27 cellular contexts compared by ENCODE assay signal in genomic region chr12:129566800-129567199, GRCh38.
"Had no signal": no experiment of that assay in that cellular context is flagged by ENCODE, and none has a peak within 500 bp of the region (broad histone marks: within the 10 kb centered on the region; RNA-seq: fewer than 3 reads in every experiment).

No MANE protein-coding gene starts in this region.

- H3K36me3 ChIP-seq: stomach, suprapubic skin, thoracic aorta, thyroid gland, tibial artery, tibial nerve, transverse colon, upper lobe of left lung, upper lobe of right lung, uterus, vagina had no signal

- H3K27me3 ChIP-seq: stomach, suprapubic skin, testis, thyroid gland, tibial artery, tibial nerve, transverse colon, upper lobe of left lung, upper lobe of right lung, uterus, vagina had no signal

- H3K27ac ChIP-seq: stomach, suprapubic skin, testis, thoracic aorta, thyroid gland, tibial artery, tibial nerve, transverse colon, upper lobe of left lung, upper lobe of right lung, uterus, vagina had no signal

- H3K9me3 ChIP-seq: suprapubic skin, testis, thoracic aorta, thyroid gland, transverse colon, upper lobe of left lung, upper lobe of right lung, uterus, vagina had no signal

- H3K4me3 ChIP-seq: stomach, suprapubic skin, testis, thoracic aorta, thyroid gland, tibial artery, tibial nerve, transverse colon, upper lobe of left lung, upper lobe of right lung, uterus, vagina had no signal

- FAIRE-seq: urothelium cell line had no signal

- DNase-seq: stimulated activated CD4-positive, alpha-beta T cell treated with anti-CD3 and anti-CD28 coated beads, Interleukin-2, amount 100 ng/mL, for 48 hours; stimulated activated CD4-positive, alpha-beta T cell treated with anti-CD3 and anti-CD28 coated beads, Interleukin-4, amount 100 ng/mL, for 1 hour; stimulated activated CD4-positive, alpha-beta T cell treated with anti-CD3 and anti-CD28 coated beads, Interleukin-4, amount 100 ng/mL, for 24 hours; stimulated activated CD4-positive, alpha-beta T cell treated with anti-CD3 and anti-CD28 coated beads, Interleukin-4, amount 100 ng/mL, for 4 hours; stimulated activated CD8-positive, alpha-beta memory T cell treated with anti-CD3 and anti-CD28 coated beads, Interleukin-4, amount 100 ng/mL, for 48 hours; stimulated activated naive B cell treated with anti-CD40 and anti-IgM and Interleukin-4, amounts not matched to agents 10 μg/mL and 1 μg/mL and 100 μg/mL, for 72 hours; stimulated activated naive CD4-positive, alpha-beta T cell; stimulated activated naive CD4-positive, alpha-beta T cell treated with Interleukin-2 at 50 U/mL for 16 hours; stimulated activated naive CD8-positive, alpha-beta T cell treated with anti-CD3 and anti-CD28 coated beads, Interleukin-15, amount 100 ng/mL, for 72 hours; stimulated activated naive CD8-positive, alpha-beta T cell treated with anti-CD3 and anti-CD28 coated beads, Interleukin-15, Interleukin-2, amounts not matched to agents 100 U/mL and 50 U/mL, for 24 hours; stomach; substantia nigra; testis; thyroid gland; tibial artery; transverse colon; trophoblast cell; upper lobe of left lung; upper lobe of right lung; uterus had no signal

- H3K4me1 ChIP-seq: stomach, suprapubic skin, testis, thyroid gland, tibial artery, tibial nerve, transverse colon, upper lobe of left lung, upper lobe of right lung, uterus, vagina had no signal

- ATAC-seq: stimulated activated effector memory CD8-positive, alpha-beta T cell treated with anti-CD3 and anti-CD28 coated beads, Interleukin-12 subunit alpha, Interleukin-12 subunit beta, amount 100 ng/mL, for 72 hours; stimulated activated memory B cell treated with anti-CD40 and anti-IgM and Interleukin-4, amounts not matched to agents 10 μg/mL and 1 μg/mL and 100 μg/mL, for 72 hours; stimulated activated naive B cell treated with anti-CD40 and anti-IgM and Interleukin-4, amounts not matched to agents 10 μg/mL and 1 μg/mL and 100 μg/mL, for 72 hours; stimulated activated naive CD8-positive, alpha-beta T cell treated with anti-CD3 and anti-CD28 coated beads, Interleukin-15, amount 100 ng/mL, for 72 hours; stimulated activated naive CD8-positive, alpha-beta T cell treated with anti-CD3 and anti-CD28 coated beads, Interleukin-15, Interleukin-2, amounts not matched to agents 100 U/mL and 50 U/mL, for 24 hours; upper lobe of right lung had no signal
